1 cellular context compared by ENCODE assay signal in the genomic region with DNA sequence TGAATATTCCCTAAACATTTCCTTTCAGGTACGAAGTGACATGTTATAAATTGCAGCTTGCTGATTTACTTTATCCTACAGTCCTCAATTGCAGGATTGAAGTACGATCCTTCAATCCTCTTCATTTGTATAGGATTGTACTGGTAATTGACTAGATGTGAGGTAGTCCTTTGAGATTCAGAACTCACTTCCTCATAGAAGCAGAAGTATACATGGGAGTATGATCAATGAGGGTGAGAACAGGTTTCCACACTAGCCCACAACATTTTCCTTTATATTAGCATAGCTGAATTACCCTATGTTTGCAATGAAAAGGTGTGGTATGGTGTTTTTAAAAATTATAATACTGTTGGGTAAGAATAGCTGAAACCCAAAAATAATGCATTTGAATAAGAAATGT.
A peak's percentile ranks its signal among the peaks of the same experiment; 100 is the strongest.
TF ChIP-seq lines count a peak whose summit lies in the region.

No MANE protein-coding gene starts in this region.

TF ChIP-seq in GM12878, 131 proteins besides CTCF, POLR2A, EP300 and RAD21 (continued from another document):
- TF ChIP-seq, protein P1, sequence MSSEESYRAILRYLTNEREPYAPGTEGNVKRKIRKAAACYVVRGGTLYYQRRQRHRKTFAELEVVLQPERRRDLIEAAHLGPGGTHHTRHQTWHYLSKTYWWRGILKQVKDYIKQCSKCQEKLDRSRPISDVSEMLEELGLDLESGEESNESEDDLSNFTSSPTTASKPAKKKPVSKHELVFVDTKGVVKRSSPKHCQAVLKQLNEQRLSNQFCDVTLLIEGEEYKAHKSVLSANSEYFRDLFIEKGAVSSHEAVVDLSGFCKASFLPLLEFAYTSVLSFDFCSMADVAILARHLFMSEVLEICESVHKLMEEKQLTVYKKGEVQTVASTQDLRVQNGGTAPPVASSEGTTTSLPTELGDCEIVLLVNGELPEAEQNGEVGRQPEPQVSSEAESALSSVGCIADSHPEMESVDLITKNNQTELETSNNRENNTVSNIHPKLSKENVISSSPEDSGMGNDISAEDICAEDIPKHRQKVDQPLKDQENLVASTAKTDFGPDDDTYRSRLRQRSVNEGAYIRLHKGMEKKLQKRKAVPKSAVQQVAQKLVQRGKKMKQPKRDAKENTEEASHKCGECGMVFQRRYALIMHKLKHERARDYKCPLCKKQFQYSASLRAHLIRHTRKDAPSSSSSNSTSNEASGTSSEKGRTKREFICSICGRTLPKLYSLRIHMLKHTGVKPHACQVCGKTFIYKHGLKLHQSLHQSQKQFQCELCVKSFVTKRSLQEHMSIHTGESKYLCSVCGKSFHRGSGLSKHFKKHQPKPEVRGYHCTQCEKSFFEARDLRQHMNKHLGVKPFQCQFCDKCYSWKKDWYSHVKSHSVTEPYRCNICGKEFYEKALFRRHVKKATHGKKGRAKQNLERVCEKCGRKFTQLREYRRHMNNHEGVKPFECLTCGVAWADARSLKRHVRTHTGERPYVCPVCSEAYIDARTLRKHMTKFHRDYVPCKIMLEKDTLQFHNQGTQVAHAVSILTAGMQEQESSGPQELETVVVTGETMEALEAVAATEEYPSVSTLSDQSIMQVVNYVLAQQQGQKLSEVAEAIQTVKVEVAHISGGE (CRISPR knock-in tag; IDR thresholded peaks at IDR 0.05): no peak
- no peak for TF ChIP-seq KAT2A (conservative IDR thresholded peaks at IDR 0.05; ENCODE audit: control insufficient read depth, low read depth, low read length)
- TF ChIP-seq IKZF1 (conservative IDR thresholded peaks at IDR 0.05): peak; percentile 29; the same call in 1 of the 2 replicates
- TF ChIP-seq MTA2 (IDR thresholded peaks at IDR 0.05; ENCODE audit: low read depth): 0 out of 2 replicates have a peak, but pooled peaks have one; percentile 20
- no peak for TF ChIP-seq CBX5 (IDR thresholded peaks at IDR 0.05; ENCODE audit: low read depth)
- no peak for TF ChIP-seq ASH2L (IDR thresholded peaks at IDR 0.05; ENCODE audit: borderline replicate concordance, low read depth)
- no peak for TF ChIP-seq ZNF217 (IDR thresholded peaks at IDR 0.05)
- TF ChIP-seq GABPA (IDR thresholded peaks at IDR 0.05; ENCODE audit: low read depth): no peak
- no peak for TF ChIP-seq JUNB (IDR thresholded peaks at IDR 0.05)
- TF ChIP-seq EGR1 (IDR thresholded peaks at IDR 0.05; ENCODE audit: borderline replicate concordance in 1 of 2, low read depth in 2 of 2, low read length in 2 of 2): no peak
- TF ChIP-seq, protein P2, sequence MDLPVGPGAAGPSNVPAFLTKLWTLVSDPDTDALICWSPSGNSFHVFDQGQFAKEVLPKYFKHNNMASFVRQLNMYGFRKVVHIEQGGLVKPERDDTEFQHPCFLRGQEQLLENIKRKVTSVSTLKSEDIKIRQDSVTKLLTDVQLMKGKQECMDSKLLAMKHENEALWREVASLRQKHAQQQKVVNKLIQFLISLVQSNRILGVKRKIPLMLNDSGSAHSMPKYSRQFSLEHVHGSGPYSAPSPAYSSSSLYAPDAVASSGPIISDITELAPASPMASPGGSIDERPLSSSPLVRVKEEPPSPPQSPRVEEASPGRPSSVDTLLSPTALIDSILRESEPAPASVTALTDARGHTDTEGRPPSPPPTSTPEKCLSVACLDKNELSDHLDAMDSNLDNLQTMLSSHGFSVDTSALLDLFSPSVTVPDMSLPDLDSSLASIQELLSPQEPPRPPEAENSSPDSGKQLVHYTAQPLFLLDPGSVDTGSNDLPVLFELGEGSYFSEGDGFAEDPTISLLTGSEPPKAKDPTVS (IDR thresholded peaks at IDR 0.05; ENCODE audit: low read depth, low read length): no peak
- no peak for TF ChIP-seq SREBF1 (IDR thresholded peaks at IDR 0.05; ENCODE audit: low read length)
- TF ChIP-seq RB1 (IDR thresholded peaks at IDR 0.05; ENCODE audit: borderline replicate concordance): no peak
- no peak for TF ChIP-seq HDGF (IDR thresholded peaks at IDR 0.05)
